11 cellular contexts compared by ENCODE assay signal in genomic region chr4:118353452-118353851, GRCh38. TPM values are rescaled to one million over a fixed set of nuclear protein-coding genes. Genes with fewer than 3 reads are reported as not detected.
DNase-seq lines count a peak whose midpoint lies in the region; ATAC-seq, FAIRE-seq and TF ChIP-seq lines count a peak whose summit lies in the region.
"Had no signal": no experiment of that assay in that cellular context is flagged by ENCODE, and none has a peak within 500 bp of the region (broad histone marks: within the 10 kb centered on the region; RNA-seq: fewer than 3 reads in every experiment).

No MANE protein-coding gene starts in this region.

- H2AFZ ChIP-seq in HCT116 (ENCODE audit: low read depth, low read length, poor library complexity, severe bottlenecking): peak overlapping the region; percentile 96
- H2AFZ ChIP-seq in GM12878 (ENCODE audit: control insufficient read depth, low read depth, low read length): peak overlapping the region; percentile 39; the same call in 1 of the 2 replicates

- peak overlapping the region; percentile 76 for H3K4me3 Mint-ChIP-seq in mesothelial cell of epicardium

- POLR2A ChIA-PET in AG04449 (lab: Yijun Ruan, JAX): interaction anchor here (2.2 kb wide), 1 partner anchor 71 kb away, joined by 12 read pairs; no protein-coding TSS in a partner anchor
- POLR2A ChIA-PET in HCT116 (lab: Charles Lee): interaction anchor here (0.8 to 1.3 kb wide), 3 partner anchors 9 to 70 kb away, joined by 3 to 8 read pairs (median 6); no protein-coding TSS in a partner anchor
- POLR2A ChIA-PET in GM12878 (lab: Charles Lee): no interaction called here

- H4K20me1 ChIP-seq in HCT116 (ENCODE audit: insufficient read depth): no peaks in the 10 kb centered on the region
- H4K20me1 ChIP-seq in GM12878 (ENCODE audit: control insufficient read depth, insufficient read depth): no peaks in the 10 kb centered on the region

- TF ChIP-seq EP300 in GM12878 (IDR thresholded peaks at IDR 0.05; ENCODE audit: borderline replicate concordance in 1 of 2, control insufficient read depth in 1 of 2, low read depth in 2 of 2, low read length in 2 of 2) (no peak), gastroesophageal sphincter (IDR thresholded peaks at IDR 0.05) (no peak)

- H3K4me1 ChIP-seq in HCT116 (ENCODE audit: control insufficient read depth in 1 of 2, insufficient read depth in 2 of 2, low read length in 2 of 2) (peaks cover under 1 to 39% of the 10 kb centered on the region in 2 experiments; a peak in 3 of 4 replicates), GM12878 (ENCODE audit: control insufficient read depth, insufficient read depth, low read length) (no peaks in the 10 kb centered on the region), gastroesophageal sphincter (peaks cover 0 to 19% (median 11%) of the 10 kb centered on the region in 3 donors)

- H3K27me3 Mint-ChIP-seq in mesothelial cell of epicardium (ENCODE audit: low read depth): peaks cover 11% of the 10 kb centered on the region

- ATAC-seq in HCT116: no peak
- no peak for ATAC-seq in GM12878
- ATAC-seq in GM18505 (IDR thresholded peaks at IDR 0.05; ENCODE audit: unreplicated experiment): no peak
- no peak for ATAC-seq in gastroesophageal sphincter

- no TSS peak for BruUV-seq in HCT116 (replicated peaks; lab: Mats Ljungman, UMichigan)
- BruUV-seq in GM12878 (replicated peaks; lab: Mats Ljungman, UMichigan): no TSS peak

- H3K27ac ChIP-seq in HCT116 (ENCODE audit: low read depth, low read length): no peak overlapping the region
- no peak overlapping the region for H3K27ac ChIP-seq in GM12878 (ENCODE audit: control insufficient read depth, insufficient read depth)
- no peak overlapping the region for H3K27ac ChIP-seq in gastroesophageal sphincter
- H3K27ac ChIP-seq: uterus, VCaP had no signal

- H3K27me3 ChIP-seq in HCT116 (ENCODE audit: insufficient read depth, low read length) (no peaks in the 10 kb centered on the region), GM12878 (replicated peaks in 1 of 2; ENCODE audit: control insufficient read depth in 2 of 2, insufficient read depth in 2 of 2, low read length in 1 of 2) (peaks cover 4 to 7% of the 10 kb centered on the region in 2 experiments), gastroesophageal sphincter (peaks cover 65% of the 10 kb centered on the region)

- H3K9me3 ChIP-seq in HCT116 (ENCODE audit: control insufficient read depth in 1 of 2, insufficient read depth in 1 of 2, low read depth in 1 of 2, low read length in 2 of 2) (no peaks in the 10 kb centered on the region), GM12878 (replicated peaks; ENCODE audit: control insufficient read depth, insufficient read depth, low read length) (no peaks in the 10 kb centered on the region), gastroesophageal sphincter (no peaks in the 10 kb centered on the region)
- H3K9me3 ChIP-seq: uterus had no signal

- TF ChIP-seq CTCF in AG04449 (IDR thresholded peaks at IDR 0.05; ENCODE audit: insufficient read depth, low read length, missing control alignments) (no peak), HCT116 (IDR thresholded peaks at IDR 0.05 in 2 of 3, conservative IDR thresholded peaks at IDR 0.05 in 1 of 3; ENCODE audit: borderline replicate concordance in 1 of 3, insufficient read depth in 1 of 3, low read depth in 2 of 3, low read length in 2 of 3) (no peak), GM12878 (IDR thresholded peaks at IDR 0.05 in 2 of 3, conservative IDR thresholded peaks at IDR 0.05 in 1 of 3; ENCODE audit: control insufficient read depth in 2 of 3, extremely low read depth in 1 of 3, insufficient read depth in 1 of 3, low read depth in 3 of 3, low read length in 3 of 3) (no peak), mesothelial cell of epicardium (IDR thresholded peaks at IDR 0.05; ENCODE audit: unreplicated experiment) (no peak), gastroesophageal sphincter (IDR thresholded peaks at IDR 0.05) (no peak)

- H3K4me1 Mint-ChIP-seq in mesothelial cell of epicardium: peaks cover 68% of the 10 kb centered on the region

- peak overlapping the region; percentile 81 for H3K4me3 ChIP-seq in AG04449 (ENCODE audit: low read depth, low read length)
- H3K4me3 ChIP-seq in HCT116 (replicated peaks in 1 of 2; ENCODE audit: low read depth in 1 of 2, low read length in 2 of 2): peak overlapping the region; percentile 51 to 75
- no peak overlapping the region for H3K4me3 ChIP-seq in GM12878
- peak overlapping the region in 1 of 2 donors; percentile 56 for H3K4me3 ChIP-seq in gastroesophageal sphincter

- in situ Hi-C loops in GM12878 (cut with MboI): no loop called here

- CTCF ChIA-PET in AG04449 (lab: Yijun Ruan, JAX): interaction anchor here (0.9 to 7.2 kb wide), 30 partner anchors 12 to 330 kb away, joined by 3 to 145 read pairs (median 8); no protein-coding TSS in a partner anchor
- CTCF ChIA-PET in HCT116 (lab: Charles Lee): interaction anchor here (0.8 to 2.8 kb wide), 12 partner anchors 10 to 329 kb away, joined by 3 to 14 read pairs (median 5); no protein-coding TSS in a partner anchor
- CTCF ChIA-PET in GM12878 (lab: Yijun Ruan, JAX): interaction anchor here (0.6 to 3.3 kb wide), 15 partner anchors 10 to 83 kb away, joined by 3 to 20 read pairs (median 5); no protein-coding TSS in a partner anchor

- H3K4me2 ChIP-seq in HCT116 (ENCODE audit: low read length) (peak overlapping the region; percentile 99), GM12878 (ENCODE audit: control insufficient read depth, insufficient read depth) (peak overlapping the region; percentile 95)

- WGBS in GM12878 (ENCODE audit: insufficient coverage, insufficient replicate concordance, low lambda C conversion rate, missing lambda C conversion rate): 30% methylated on average over 9 of the region's 9 CpGs
- 10 to 16% methylated on average over 8 to 9 of the region's 9 CpGs for WGBS in gastroesophageal sphincter (ENCODE audit: low coverage in 1 of 2), 2 donors

- no peaks in the 10 kb centered on the region for H3K9me2 ChIP-seq in HCT116 (ENCODE audit: insufficient read depth)

- RAD21 ChIA-PET in HCT116 (lab: Charles Lee; ENCODE audit: low non-redundant PET in 1 of 2, low total read pairs in 2 of 2, uncharacterized antibody in 2 of 2, unreplicated experiment in 2 of 2): no interaction called here
- RAD21 ChIA-PET in GM12878 (lab: Charles Lee; ENCODE audit: unreplicated experiment): interaction anchor here (0.6 to 1.5 kb wide), 5 partner anchors 13 to 83 kb away, joined by 3 to 4 read pairs (median 4); no protein-coding TSS in a partner anchor

- SMC1A ChIA-PET in GM12878 (lab: Charles Lee; ENCODE audit: uncharacterized antibody, unreplicated experiment): interaction anchor here (1.0 to 2.0 kb wide), 6 partner anchors 9 to 71 kb away, joined by 3 to 6 read pairs (median 4); no protein-coding TSS in a partner anchor

- H3K79me2 ChIP-seq in HCT116 (ENCODE audit: insufficient read depth, low read length): no peaks in the 10 kb centered on the region
- H3K79me2 ChIP-seq in GM12878 (ENCODE audit: control insufficient read depth, insufficient read depth, low read length): no peaks in the 10 kb centered on the region

- H3K9ac ChIP-seq in HCT116 (ENCODE audit: low read length): peak overlapping the region; percentile 64
- H3K9ac ChIP-seq in GM12878 (ENCODE audit: control insufficient read depth, insufficient read depth, low read length): no peak overlapping the region

- no peaks in the 10 kb centered on the region for H3K9me3 Mint-ChIP-seq in mesothelial cell of epicardium

- FAIRE-seq in GM12878 (lab: Jason Lieb, UNC): no peak
- FAIRE-seq: islet of Langerhans had no signal

- TF ChIP-seq POLR2A in HCT116 (IDR thresholded peaks at IDR 0.05; ENCODE audit: borderline replicate concordance, extremely low read depth, insufficient read depth, insufficient read length) (no peak), GM12878 (IDR thresholded peaks at IDR 0.05; ENCODE audit: low read depth, low read length) (no peak), GM18505 (IDR thresholded peaks at IDR 0.05; ENCODE audit: borderline replicate concordance, extremely low read depth, insufficient read depth, insufficient read length) (no peak), gastroesophageal sphincter (IDR thresholded peaks at IDR 0.05) (no peak)

- DNase-seq in AG04449 (ENCODE audit: low read depth, low spot score) (no peak), HCT116 (ENCODE audit: low read depth, low spot score) (no peak), GM12878 (ENCODE audit: low read depth, low spot score) (no peak), mesothelial cell of epicardium (ENCODE audit: low spot score in 2 of 2, unreplicated experiment in 2 of 2) (no peak), nucleus accumbens (lab: John Stamatoyannopoulos, UW) (no peak), pons (ENCODE audit: low spot score) (no peak)

- H3K36me3 Mint-ChIP-seq in mesothelial cell of epicardium: no peaks in the 10 kb centered on the region

- no peaks in the 10 kb centered on the region for H3K36me3 ChIP-seq in HCT116 (ENCODE audit: control insufficient read depth in 1 of 2, insufficient read depth in 2 of 2, low read length in 2 of 2)
- no peaks in the 10 kb centered on the region for H3K36me3 ChIP-seq in GM12878 (ENCODE audit: control insufficient read depth in 2 of 2, insufficient read depth in 2 of 2, low read length in 1 of 2)
- no peaks in the 10 kb centered on the region for H3K36me3 ChIP-seq in gastroesophageal sphincter
- H3K36me3 ChIP-seq: uterus had no signal

- TF ChIP-seq RAD21 in HCT116 (IDR thresholded peaks at IDR 0.05; ENCODE audit: low read depth): no peak
- TF ChIP-seq RAD21 in GM12878 (IDR thresholded peaks at IDR 0.05; ENCODE audit: insufficient read depth, low read depth, low read length): no peak

- intact Hi-C loops in HCT116 (cut with micrococcal nuclease) (loop anchor here (1.0 kb wide), 1 partner anchor 72 kb away; no protein-coding TSS in a partner anchor), GM12878 (cut with micrococcal nuclease; ENCODE audit: unreplicated experiment) (loop anchor here (2.0 kb wide), 1 partner anchor 73 kb away; no protein-coding TSS in a partner anchor)

- peak overlapping the region; percentile 69 for H3K27ac Mint-ChIP-seq in mesothelial cell of epicardium

RNA-seq across cellular contexts. Expression of gene PRSS12, which starts 0.6 kb away (rescaled TPM):
- total RNA-seq in HCT116 (2021; ENCODE audit: unreplicated experiment): 13.8 TPM
- 10.1 and 10.7 TPM in 2 replicates for polyA plus RNA-seq in HCT116 (2012)
- 0.47 TPM in 1 of 2 replicates, not detected in the other for total RNA-seq in GM12878 (2013; cell fraction: nucleolus; rRNA removed)
- 0.05 and 0.11 TPM in 2 replicates for total RNA-seq in GM12878 (2014; rRNA removed)
- 0.04 TPM in 1 of 2 replicates, not detected in the other for total RNA-seq in GM12878 (2014; rRNA removed; fragmentation: Illumina TruSeq; extraction: Trizol)
- total RNA-seq in GM12878 (2021): 0.48 TPM in 1 of 2 replicates, not detected in the other
- 0.05 TPM for polyA plus RNA-seq in GM12878 (2011; ENCODE audit: low read depth)
- polyA plus RNA-seq in GM12878 (2011; rRNA removed): 0.22 and 0.34 TPM in 2 replicates
- polyA plus RNA-seq in GM12878 (2011; cell fraction: cytosol; rRNA removed): 0.08 and 0.19 TPM in 2 replicates
- 0.51 and 0.78 TPM in 2 replicates for polyA plus RNA-seq in GM12878 (2011; cell fraction: nucleus; rRNA removed)
- 0.03 and 0.08 TPM in 2 replicates for polyA plus RNA-seq in GM12878 (2012)
- 0.11 TPM in 1 of 2 replicates, not detected in the other for polyA plus RNA-seq in GM12878 (2014; fragmentation: Illumina TruSeq; extraction: Trizol)
- polyA plus RNA-seq in GM12878 (2014; fragmentation: Nextera tagmentation; extraction: Ambion mirVana): under 1 TPM; 0.04 to 0.14 TPM
- polyA plus RNA-seq in GM12878 (2014; rRNA removed): 0.10 TPM in 1 of 2 replicates, not detected in the other
- polyA plus RNA-seq in GM12878 (2016; fragmentation: Nextera tagmentation; extraction: Ambion mirVana): under 1 TPM; 0.07 to 0.16 TPM
- polyA minus RNA-seq in GM12878 (2011; rRNA and poly(A)+ RNA removed): 0.21 and 0.22 TPM in 2 replicates
- not detected in 2 replicates for polyA minus RNA-seq in GM12878 (2011; cell fraction: cytosol; rRNA and poly(A)+ RNA removed)
- 0.24 and 1.8 TPM in 2 replicates for polyA minus RNA-seq in GM12878 (2011; cell fraction: nucleus; rRNA and poly(A)+ RNA removed)
- 43.5 to 46.7 TPM (median 46.2 TPM) in 3 replicates for total RNA-seq in mesothelial cell of epicardium
- total RNA-seq in gastroesophageal sphincter: 1 to 10 TPM in 1 of 4 donors, under 1 TPM in 3; 0.13 to 1.7 (median 0.45) TPM
